1 cellular context compared by ENCODE assay signal in the genomic region with DNA sequence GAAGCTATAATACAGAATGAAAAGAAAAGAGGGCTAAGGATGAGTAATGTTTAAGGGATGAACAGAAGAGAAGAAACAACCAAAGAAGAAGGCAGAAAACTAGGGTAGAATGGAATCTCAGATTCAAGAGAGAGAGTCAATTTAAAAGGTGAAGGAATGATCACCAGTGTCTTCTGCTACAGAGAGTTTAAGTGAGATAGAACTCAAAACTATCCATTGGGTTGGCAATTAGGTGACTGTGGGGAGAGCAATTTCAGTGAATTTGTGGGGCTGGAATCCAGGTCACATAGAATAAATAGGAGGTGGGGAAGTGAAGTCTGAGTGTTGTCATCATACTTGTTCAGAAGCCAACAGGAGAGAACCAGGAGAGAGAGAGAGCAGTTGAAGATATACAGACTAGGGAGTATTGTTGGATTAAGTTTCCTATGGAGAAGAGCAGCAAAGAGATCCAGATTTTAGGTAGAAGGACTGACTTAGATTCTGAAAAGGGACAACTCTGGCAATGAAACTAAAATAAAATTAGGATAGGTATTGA.
TF ChIP-seq lines count a peak whose summit lies in the region.

No MANE protein-coding gene starts in this region.

TF ChIP-seq in IMR-90, 13 proteins besides CTCF, POLR2A, EP300 and RAD21:
- no peak for TF ChIP-seq NFE2L2 (IDR thresholded peaks at IDR 0.05; ENCODE audit: low read depth, low read length)
- TF ChIP-seq, protein P1, sequence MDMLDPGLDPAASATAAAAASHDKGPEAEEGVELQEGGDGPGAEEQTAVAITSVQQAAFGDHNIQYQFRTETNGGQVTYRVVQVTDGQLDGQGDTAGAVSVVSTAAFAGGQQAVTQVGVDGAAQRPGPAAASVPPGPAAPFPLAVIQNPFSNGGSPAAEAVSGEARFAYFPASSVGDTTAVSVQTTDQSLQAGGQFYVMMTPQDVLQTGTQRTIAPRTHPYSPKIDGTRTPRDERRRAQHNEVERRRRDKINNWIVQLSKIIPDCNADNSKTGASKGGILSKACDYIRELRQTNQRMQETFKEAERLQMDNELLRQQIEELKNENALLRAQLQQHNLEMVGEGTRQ (IDR thresholded peaks at IDR 0.05; ENCODE audit: low read depth, low read length): no peak
- no peak for TF ChIP-seq FOS (IDR thresholded peaks at IDR 0.05; ENCODE audit: low read depth, low read length)
- no peak for TF ChIP-seq SMC3 (IDR thresholded peaks at IDR 0.05; ENCODE audit: low read depth, low read length)
- no peak for TF ChIP-seq RFX5 (IDR thresholded peaks at IDR 0.05; ENCODE audit: low read depth, low read length)
- no peak for TF ChIP-seq BHLHE40 (IDR thresholded peaks at IDR 0.05; ENCODE audit: low read depth, low read length)
- no peak for TF ChIP-seq CEBPB (IDR thresholded peaks at IDR 0.05; ENCODE audit: low read depth, low read length)
- TF ChIP-seq MAZ (IDR thresholded peaks at IDR 0.05; ENCODE audit: borderline replicate concordance, low read depth, low read length): no peak
- TF ChIP-seq MXI1 (IDR thresholded peaks at IDR 0.05; ENCODE audit: borderline replicate concordance, low read depth, low read length): no peak
- no peak for TF ChIP-seq RCOR1 (IDR thresholded peaks at IDR 0.05; ENCODE audit: insufficient replicate concordance, low read length)
- TF ChIP-seq CHD1 (IDR thresholded peaks at IDR 0.05; ENCODE audit: low read depth, low read length): no peak
- no peak for TF ChIP-seq MAFK (IDR thresholded peaks at IDR 0.05; ENCODE audit: low read depth, low read length)
- TF ChIP-seq, protein P2, sequence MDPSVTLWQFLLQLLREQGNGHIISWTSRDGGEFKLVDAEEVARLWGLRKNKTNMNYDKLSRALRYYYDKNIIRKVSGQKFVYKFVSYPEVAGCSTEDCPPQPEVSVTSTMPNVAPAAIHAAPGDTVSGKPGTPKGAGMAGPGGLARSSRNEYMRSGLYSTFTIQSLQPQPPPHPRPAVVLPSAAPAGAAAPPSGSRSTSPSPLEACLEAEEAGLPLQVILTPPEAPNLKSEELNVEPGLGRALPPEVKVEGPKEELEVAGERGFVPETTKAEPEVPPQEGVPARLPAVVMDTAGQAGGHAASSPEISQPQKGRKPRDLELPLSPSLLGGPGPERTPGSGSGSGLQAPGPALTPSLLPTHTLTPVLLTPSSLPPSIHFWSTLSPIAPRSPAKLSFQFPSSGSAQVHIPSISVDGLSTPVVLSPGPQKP (IDR thresholded peaks at IDR 0.05; ENCODE audit: borderline replicate concordance, low read depth, low read length): no peak
